In the genomic region with DNA sequence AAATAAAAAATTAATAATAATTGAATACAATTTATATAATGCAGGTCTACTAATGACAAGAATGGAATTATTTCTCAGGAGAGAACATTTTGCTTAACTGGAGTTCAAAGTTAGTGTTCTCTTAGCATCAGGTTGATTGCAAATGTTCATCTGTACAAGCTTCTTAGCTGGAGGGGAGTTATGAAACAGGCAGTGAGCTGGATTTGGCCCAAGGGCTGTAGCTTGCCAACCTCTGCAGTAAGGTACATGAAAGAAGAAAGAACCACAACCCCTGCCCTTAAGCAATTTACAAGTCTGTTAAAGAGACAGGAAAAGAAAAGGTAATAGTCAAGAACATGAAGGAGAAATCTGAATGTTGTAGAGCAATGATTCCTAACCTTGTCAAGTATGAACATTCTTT, we compare ENCODE assay signal across 17 cellular contexts. TPM values are rescaled to one million over a fixed set of nuclear protein-coding genes. Genes with fewer than 3 reads are reported as not detected.
A peak's percentile ranks its signal among the peaks of the same experiment; 100 is the strongest.
DNase-seq lines count a peak whose midpoint lies in the region; ATAC-seq and TF ChIP-seq lines count a peak whose summit lies in the region.
"Had no signal": no experiment of that assay in that cellular context is flagged by ENCODE, and none has a peak within 500 bp of the region (broad histone marks: within the 10 kb centered on the region; RNA-seq: fewer than 3 reads in every experiment).

No MANE protein-coding gene starts in this region.

- peaks cover 3% of the 10 kb centered on the region for H3K4me1 Mint-ChIP-seq in T-helper 17 cell
- H3K4me1 Mint-ChIP-seq: activated CD4-positive, alpha-beta memory T cell treated with anti-CD3 and anti-CD28 coated beads, Interleukin-2, amount 10 ng/mL, durations not matched to agents 7 days and 5 days had no signal

- TF ChIP-seq POLR2A in NB4 (IDR thresholded peaks at IDR 0.05; ENCODE audit: extremely low read depth, insufficient read length), result no peak

- no peak overlapping the region for H3K27ac Mint-ChIP-seq in T-helper 17 cell
- H3K27ac Mint-ChIP-seq: activated CD4-positive, alpha-beta memory T cell treated with anti-CD3 and anti-CD28 coated beads, Interleukin-2, amount 10 ng/mL, durations not matched to agents 7 days and 5 days; stimulated activated memory B cell treated with anti-CD40 and anti-IgM and Interleukin-4, amounts not matched to agents 10 μg/mL and 1 μg/mL and 100 μg/mL, for 72 hours had no signal

- H3K4me3 ChIP-seq in AG10803 (ENCODE audit: low read length), result no peak overlapping the region
- no peak overlapping the region for H3K4me3 ChIP-seq in NB4 (ENCODE audit: low read depth, low read length)
- H3K4me3 ChIP-seq in epithelial cell of esophagus (ENCODE audit: low read length), result no peak overlapping the region
- no peak overlapping the region for H3K4me3 ChIP-seq in lung
- H3K4me3 ChIP-seq: BLaER1 had no signal

- peaks cover 1 to 5% of the 10 kb centered on the region in 2 donors for H3K36me3 ChIP-seq in lung (ENCODE audit: control insufficient read depth in 2 of 2, insufficient read depth in 2 of 2, low read length in 2 of 2)

- H3K36me3 Mint-ChIP-seq in T-helper 17 cell (ENCODE audit: low read depth), result peaks cover 6% of the 10 kb centered on the region

- ATAC-seq in lung (ENCODE audit: insufficient read depth, low FRiP score), result no peak
- ATAC-seq in HG03139 (IDR thresholded peaks at IDR 0.05; ENCODE audit: unreplicated experiment), result no peak
- no peak for ATAC-seq in T-helper 17 cell
- no peak for ATAC-seq in HG02610 (IDR thresholded peaks at IDR 0.05; ENCODE audit: unreplicated experiment)
- ATAC-seq: stimulated activated memory B cell treated with anti-CD40 and anti-IgM and Interleukin-4, amounts not matched to agents 10 μg/mL and 1 μg/mL and 100 μg/mL, for 72 hours had no signal

- no peak overlapping the region for H3K4me3 Mint-ChIP-seq in T-helper 17 cell
- H3K4me3 Mint-ChIP-seq: activated CD4-positive, alpha-beta memory T cell treated with anti-CD3 and anti-CD28 coated beads, Interleukin-2, amount 10 ng/mL, durations not matched to agents 7 days and 5 days; stimulated activated memory B cell treated with anti-CD40 and anti-IgM and Interleukin-4, amounts not matched to agents 10 μg/mL and 1 μg/mL and 100 μg/mL, for 72 hours had no signal

- peaks cover 0 to 2% of the 10 kb centered on the region in 2 donors for H3K4me1 ChIP-seq in lung (ENCODE audit: control insufficient read depth in 2 of 2, insufficient read depth in 2 of 2, low read length in 2 of 2)
- H3K4me1 ChIP-seq: BLaER1, parathyroid adenoma had no signal

- no peaks in the 10 kb centered on the region for H3K9me3 ChIP-seq in lung (ENCODE audit: control insufficient read depth in 2 of 2, insufficient read depth in 1 of 2, low read length in 1 of 2)
- no peaks in the 10 kb centered on the region for H3K9me3 ChIP-seq in T-helper 17 cell (ENCODE audit: control insufficient read depth, low read length, poor library complexity, severe bottlenecking)

- DNase-seq in AG10803 (ENCODE audit: low read depth) (peak; percentile 57), NB4 (ENCODE audit: low read depth) (peak; percentile 9), epithelial cell of esophagus (ENCODE audit: low read depth) (peak; percentile 50), lung (ENCODE audit: low spot score) (peak; percentile 51), T-helper 17 cell (no peak), MV-4-11 (lab: John Stamatoyannopoulos, UW) (no peak)
- DNase-seq: activated CD4-positive, alpha-beta memory T cell treated with anti-CD3 and anti-CD28 coated beads, Interleukin-2, amount 10 ng/mL, durations not matched to agents 7 days and 5 days; cortex of kidney; GDM1; mesenchymal stem cell; NCI-H2029 treated with DMSO at 0.1 percent for 48 hours; stimulated activated CD4-positive, alpha-beta T cell treated with anti-CD3 and anti-CD28 coated beads, Interleukin-2, amount 100 ng/mL, for 48 hours had no signal

- H3K27me3 ChIP-seq in lung (ENCODE audit: control insufficient read depth, insufficient read depth), result no peaks in the 10 kb centered on the region
- H3K27me3 ChIP-seq: BLaER1 had no signal

- no peak overlapping the region for H3K27ac ChIP-seq in lung (ENCODE audit: low read depth in 1 of 2, low read length in 1 of 2)
- H3K27ac ChIP-seq: BLaER1, parathyroid adenoma had no signal

- TF ChIP-seq CTCF in AG10803 (conservative IDR thresholded peaks at IDR 0.05; ENCODE audit: low read length) (no peak), NB4 (IDR thresholded peaks at IDR 0.05; ENCODE audit: low read depth, low read length) (no peak), epithelial cell of esophagus (IDR thresholded peaks at IDR 0.05; ENCODE audit: insufficient read depth, low read depth, low read length, missing control alignments) (no peak), lung (IDR thresholded peaks at IDR 0.05; ENCODE audit: control extremely low read depth, extremely low read depth) (no peak)

- no peaks in the 10 kb centered on the region for H3K27me3 Mint-ChIP-seq in T-helper 17 cell
- H3K27me3 Mint-ChIP-seq: activated CD4-positive, alpha-beta memory T cell treated with anti-CD3 and anti-CD28 coated beads, Interleukin-2, amount 10 ng/mL, durations not matched to agents 7 days and 5 days; stimulated activated memory B cell treated with anti-CD40 and anti-IgM and Interleukin-4, amounts not matched to agents 10 μg/mL and 1 μg/mL and 100 μg/mL, for 72 hours had no signal

RNA-seq across cellular contexts. Expression of a gene that starts 17.0 kb away (rescaled TPM):
- total RNA-seq in lung (10 to 100 TPM; 39.8 to 41.9 TPM), T-helper 17 cell (10 to 100 TPM; 35.0 to 42.9 TPM)
- 10 to 100 TPM in 1 of 2 donors, 1 to 10 TPM in 1; 4.9 to 11.2 TPM for polyA plus RNA-seq in lung

Comparison
In these comparisons a context has a peak if more than half of its experiments do, and no peak if none do; other contexts are left out.
1. DNase-seq: peak in AG10803 (single experiment), NB4 (single experiment), epithelial cell of esophagus (single experiment) and lung (single experiment); none in T-helper 17 cell (0 of 3) and MV-4-11 (single experiment).